1 cellular context compared by ENCODE assay signal in genomic region chr3:188979236-188979635, GRCh38.
TF ChIP-seq lines count a peak whose summit lies in the region.

No MANE protein-coding gene starts in this region.

TF ChIP-seq in GM23338, 12 proteins besides CTCF, POLR2A, EP300 and RAD21 (continued from another document):
- TF ChIP-seq, protein P1, sequence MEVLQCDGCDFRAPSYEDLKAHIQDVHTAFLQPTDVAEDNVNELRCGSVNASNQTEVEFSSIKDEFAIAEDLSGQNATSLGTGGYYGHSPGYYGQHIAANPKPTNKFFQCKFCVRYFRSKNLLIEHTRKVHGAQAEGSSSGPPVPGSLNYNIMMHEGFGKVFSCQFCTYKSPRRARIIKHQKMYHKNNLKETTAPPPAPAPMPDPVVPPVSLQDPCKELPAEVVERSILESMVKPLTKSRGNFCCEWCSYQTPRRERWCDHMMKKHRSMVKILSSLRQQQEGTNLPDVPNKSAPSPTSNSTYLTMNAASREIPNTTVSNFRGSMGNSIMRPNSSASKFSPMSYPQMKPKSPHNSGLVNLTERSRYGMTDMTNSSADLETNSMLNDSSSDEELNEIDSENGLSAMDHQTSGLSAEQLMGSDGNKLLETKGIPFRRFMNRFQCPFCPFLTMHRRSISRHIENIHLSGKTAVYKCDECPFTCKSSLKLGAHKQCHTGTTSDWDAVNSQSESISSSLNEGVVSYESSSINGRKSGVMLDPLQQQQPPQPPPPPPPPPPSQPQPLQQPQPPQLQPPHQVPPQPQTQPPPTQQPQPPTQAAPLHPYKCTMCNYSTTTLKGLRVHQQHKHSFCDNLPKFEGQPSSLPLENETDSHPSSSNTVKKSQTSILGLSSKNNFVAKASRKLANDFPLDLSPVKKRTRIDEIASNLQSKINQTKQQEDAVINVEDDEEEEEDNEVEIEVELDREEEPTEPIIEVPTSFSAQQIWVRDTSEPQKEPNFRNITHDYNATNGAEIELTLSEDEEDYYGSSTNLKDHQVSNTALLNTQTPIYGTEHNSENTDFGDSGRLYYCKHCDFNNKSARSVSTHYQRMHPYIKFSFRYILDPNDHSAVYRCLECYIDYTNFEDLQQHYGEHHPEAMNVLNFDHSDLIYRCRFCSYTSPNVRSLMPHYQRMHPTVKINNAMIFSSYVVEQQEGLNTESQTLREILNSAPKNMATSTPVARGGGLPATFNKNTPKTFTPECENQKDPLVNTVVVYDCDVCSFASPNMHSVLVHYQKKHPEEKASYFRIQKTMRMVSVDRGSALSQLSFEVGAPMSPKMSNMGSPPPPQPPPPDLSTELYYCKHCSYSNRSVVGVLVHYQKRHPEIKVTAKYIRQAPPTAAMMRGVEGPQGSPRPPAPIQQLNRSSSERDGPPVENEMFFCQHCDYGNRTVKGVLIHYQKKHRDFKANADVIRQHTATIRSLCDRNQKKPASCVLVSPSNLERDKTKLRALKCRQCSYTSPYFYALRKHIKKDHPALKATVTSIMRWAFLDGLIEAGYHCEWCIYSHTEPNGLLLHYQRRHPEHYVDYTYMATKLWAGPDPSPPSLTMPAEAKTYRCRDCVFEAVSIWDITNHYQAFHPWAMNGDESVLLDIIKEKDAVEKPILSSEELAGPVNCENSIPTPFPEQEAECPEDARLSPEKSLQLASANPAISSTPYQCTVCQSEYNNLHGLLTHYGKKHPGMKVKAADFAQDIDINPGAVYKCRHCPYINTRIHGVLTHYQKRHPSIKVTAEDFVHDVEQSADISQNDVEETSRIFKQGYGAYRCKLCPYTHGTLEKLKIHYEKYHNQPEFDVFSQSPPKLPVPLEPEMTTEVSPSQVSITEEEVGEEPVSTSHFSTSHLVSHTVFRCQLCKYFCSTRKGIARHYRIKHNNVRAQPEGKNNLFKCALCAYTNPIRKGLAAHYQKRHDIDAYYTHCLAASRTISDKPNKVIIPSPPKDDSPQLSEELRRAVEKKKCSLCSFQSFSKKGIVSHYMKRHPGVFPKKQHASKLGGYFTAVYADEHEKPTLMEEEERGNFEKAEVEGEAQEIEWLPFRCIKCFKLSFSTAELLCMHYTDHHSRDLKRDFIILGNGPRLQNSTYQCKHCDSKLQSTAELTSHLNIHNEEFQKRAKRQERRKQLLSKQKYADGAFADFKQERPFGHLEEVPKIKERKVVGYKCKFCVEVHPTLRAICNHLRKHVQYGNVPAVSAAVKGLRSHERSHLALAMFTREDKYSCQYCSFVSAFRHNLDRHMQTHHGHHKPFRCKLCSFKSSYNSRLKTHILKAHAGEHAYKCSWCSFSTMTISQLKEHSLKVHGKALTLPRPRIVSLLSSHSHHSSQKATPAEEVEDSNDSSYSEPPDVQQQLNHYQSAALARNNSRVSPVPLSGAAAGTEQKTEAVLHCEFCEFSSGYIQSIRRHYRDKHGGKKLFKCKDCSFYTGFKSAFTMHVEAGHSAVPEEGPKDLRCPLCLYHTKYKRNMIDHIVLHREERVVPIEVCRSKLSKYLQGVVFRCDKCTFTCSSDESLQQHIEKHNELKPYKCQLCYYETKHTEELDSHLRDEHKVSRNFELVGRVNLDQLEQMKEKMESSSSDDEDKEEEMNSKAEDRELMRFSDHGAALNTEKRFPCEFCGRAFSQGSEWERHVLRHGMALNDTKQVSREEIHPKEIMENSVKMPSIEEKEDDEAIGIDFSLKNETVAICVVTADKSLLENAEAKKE (CRISPR knock-in tag; IDR thresholded peaks at IDR 0.05): no peak
- TF ChIP-seq NANOG (IDR thresholded peaks at IDR 0.05; ENCODE audit: borderline replicate concordance): no peak
- no peak for TF ChIP-seq EZH2 (IDR thresholded peaks at IDR 0.05; ENCODE audit: low read depth, unreplicated experiment)
- TF ChIP-seq POLR2AphosphoS5 (IDR thresholded peaks at IDR 0.05; ENCODE audit: low read depth): no peak
